Comparison of ENCODE assay signal across 9 cellular contexts in genomic region chr1:30232288-30232899, GRCh38.
DNase-seq lines count a peak whose midpoint lies in the region; ATAC-seq and TF ChIP-seq lines count a peak whose summit lies in the region.
"Had no signal": no experiment of that assay in that cellular context is flagged by ENCODE, and none has a peak within 500 bp of the region (broad histone marks: within the 10 kb centered on the region; RNA-seq: fewer than 3 reads in every experiment).

No MANE protein-coding gene starts in this region.

- no peaks in the 10 kb centered on the region for H3K4me1 ChIP-seq in A673 (ENCODE audit: insufficient read depth, low read length, poor library complexity, severe bottlenecking)
- H3K4me1 ChIP-seq in PC-9 (replicated peaks; ENCODE audit: insufficient read depth), result no peaks in the 10 kb centered on the region
- H3K4me1 ChIP-seq: HAP-1 had no signal

- H3K27me3 ChIP-seq in A673 (replicated peaks; ENCODE audit: insufficient read depth, low read depth, low read length, poor library complexity) (no peaks in the 10 kb centered on the region), PC-9 (ENCODE audit: insufficient read depth, low read depth) (peaks cover 55% of the 10 kb centered on the region)

- in situ Hi-C loops in G401 (cut with HindIII; ENCODE audit: low sequenced_read_pairs), result no loop called here

- H3K4me2 ChIP-seq in PC-9, result no peak overlapping the region

- TF ChIP-seq CTCF in A673 (conservative IDR thresholded peaks at IDR 0.05; ENCODE audit: low read depth, low read length) (peak; percentile 82), PC-9 (conservative IDR thresholded peaks at IDR 0.05) (peak; percentile 70), fibroblast of the aortic adventitia (IDR thresholded peaks at IDR 0.05; ENCODE audit: insufficient read depth, low read length) (peak; percentile 42)

- no peaks in the 10 kb centered on the region for H3K9me3 ChIP-seq in A673 (ENCODE audit: low read depth, low read length, poor library complexity, severe bottlenecking)
- no peaks in the 10 kb centered on the region for H3K9me3 ChIP-seq in PC-9 (ENCODE audit: insufficient read depth, low read depth)
- H3K9me3 ChIP-seq: HAP-1 had no signal

- no peaks in the 10 kb centered on the region for H3K9me2 ChIP-seq in PC-9 (ENCODE audit: insufficient read depth)

- H3K36me3 ChIP-seq in A673 (ENCODE audit: insufficient read depth, low read length, poor library complexity, severe bottlenecking), result no peaks in the 10 kb centered on the region
- H3K36me3 ChIP-seq in PC-9 (ENCODE audit: low read depth), result no peaks in the 10 kb centered on the region
- H3K36me3 ChIP-seq: HAP-1 had no signal

- H3K4me3 ChIP-seq in A673 (ENCODE audit: low read depth, low read length, poor library complexity, severe bottlenecking) (no peak overlapping the region), PC-9 (no peak overlapping the region), fibroblast of the aortic adventitia (ENCODE audit: low read depth, low read length) (no peak overlapping the region)
- H3K4me3 ChIP-seq: HAP-1 had no signal

- no peak overlapping the region for H3K27ac ChIP-seq in A673 (ENCODE audit: low read depth, low read length, poor library complexity, severe bottlenecking)
- H3K27ac ChIP-seq in PC-9, result no peak overlapping the region

- no peaks in the 10 kb centered on the region for H4K20me1 ChIP-seq in PC-9 (ENCODE audit: insufficient read depth)

- ATAC-seq in HG03097 (IDR thresholded peaks at IDR 0.05; ENCODE audit: low FRiP score, unreplicated experiment) (no peak), GM18505 (IDR thresholded peaks at IDR 0.05; ENCODE audit: unreplicated experiment) (no peak)

- no peaks in the 10 kb centered on the region for H3K79me2 ChIP-seq in PC-9 (ENCODE audit: low read depth)

- no peak overlapping the region for H2AFZ ChIP-seq in PC-9

- H3F3A ChIP-seq in PC-9 (ENCODE audit: insufficient read depth, low read depth), result no peaks in the 10 kb centered on the region

- DNase-seq in A673 (ENCODE audit: low spot score) (no peak), G401 (ENCODE audit: low spot score) (peak; percentile 6), PC-9 (no peak), fibroblast of the aortic adventitia (ENCODE audit: low read depth) (no peak), RKO (ENCODE audit: low spot score) (no peak), MV-4-11 (lab: John Stamatoyannopoulos, UW) (no peak)

- no TSS peak for BruUV-seq in A673 (replicated peaks; lab: Mats Ljungman, UMichigan)
- BruUV-seq in PC-9 (replicated peaks; lab: Mats Ljungman, UMichigan), result no TSS peak

- CTCF ChIA-PET in A673 (lab: Charles Lee), result interaction anchor here (0.7 kb wide), 1 partner anchor 148 kb away, joined by 5 read pairs; no protein-coding TSS in a partner anchor
- CTCF ChIA-PET in PC-9 (lab: Charles Lee), result no interaction called here

- intact Hi-C loops in A673 (cut with micrococcal nuclease; ENCODE audit: unreplicated experiment), result no loop called here
- intact Hi-C loops in PC-9 (cut with micrococcal nuclease; ENCODE audit: unreplicated experiment), result no loop called here

- TF ChIP-seq POLR2A in GM18505 (IDR thresholded peaks at IDR 0.05; ENCODE audit: borderline replicate concordance, extremely low read depth, insufficient read depth, insufficient read length), result no peak

- POLR2A ChIA-PET in A673 (lab: Charles Lee; ENCODE audit: low non-redundant PET) (interaction anchor here (0.6 kb wide), 1 partner anchor 56 kb away, joined by 3 read pairs; no protein-coding TSS in a partner anchor), PC-9 (lab: Charles Lee; ENCODE audit: unreplicated experiment) (no interaction called here)
